22 cellular contexts compared by ENCODE assay signal in genomic region chr21:27566521-27566920, GRCh38.
"Had no signal": no experiment of that assay in that cellular context is flagged by ENCODE, and none has a peak within 500 bp of the region (broad histone marks: within the 10 kb centered on the region; RNA-seq: fewer than 3 reads in every experiment).

No MANE protein-coding gene starts in this region.

- H3K36me3 ChIP-seq: brain microvascular endothelial cell, cardiac muscle cell had no signal

- ATAC-seq: activated CD8-positive, alpha-beta memory T cell treated with anti-CD3 and anti-CD28 coated beads, Interleukin-2, amount 10 ng/mL, durations not matched to agents 7 days and 5 days; T-helper 17 cell had no signal

- H3K4me2 ChIP-seq: PC-9 had no signal

- H3K4me3 ChIP-seq: cardiac muscle cell, PC-9 had no signal

- DNase-seq: activated B cell treated with CpG ODN at 0.5 μM for 24 hours; activated CD4-positive, alpha-beta T cell treated with anti-CD3 and anti-CD28 coated beads for 1 hour; activated CD4-positive, alpha-beta T cell treated with anti-CD3 and anti-CD28 coated beads, Interleukin-2, amount 10 ng/mL, durations not matched to agents 24 days and 14 days; activated CD4-positive, alpha-beta T cell treated with anti-CD3 and anti-CD28 coated beads, Interleukin-2, amount 50 U/mL, for 48 hours; activated CD8-positive, alpha-beta memory T cell treated with anti-CD3 and anti-CD28 coated beads, Interleukin-2, amount 10 ng/mL, durations not matched to agents 7 days and 5 days; activated effector memory CD4-positive, alpha-beta T cell treated with anti-CD3 and anti-CD28 coated beads, Interleukin-2, amount 50 U/mL, for 16 hours; activated naive CD4-positive, alpha-beta T cell treated with anti-CD3 and anti-CD28 coated beads for 36 hours; activated T-cell treated with anti-CD3 and anti-CD28 coated beads, Interleukin-2, amount 50 U/mL, for 24 hours; amygdala; brain microvascular endothelial cell; MM.1S; NCI-H1105; NCI-H1436; NCI-H1694 treated with DMSO at 0.1 percent for 48 hours; NCI-H2029 treated with DMSO at 0.1 percent for 48 hours; NCI-H510A treated with DMSO at 0.1 percent for 48 hours; NCI-H69; PC-9; SHP77 treated with DMSO at 0.1 percent for 48 hours; T-helper 17 cell; T-helper 9 cell had no signal

- H3K27me3 ChIP-seq: brain microvascular endothelial cell, cardiac muscle cell had no signal

- H2AFZ ChIP-seq: PC-9 had no signal

- H3K27ac ChIP-seq: brain microvascular endothelial cell, cardiac muscle cell, PC-9 had no signal
